In the genomic region with DNA sequence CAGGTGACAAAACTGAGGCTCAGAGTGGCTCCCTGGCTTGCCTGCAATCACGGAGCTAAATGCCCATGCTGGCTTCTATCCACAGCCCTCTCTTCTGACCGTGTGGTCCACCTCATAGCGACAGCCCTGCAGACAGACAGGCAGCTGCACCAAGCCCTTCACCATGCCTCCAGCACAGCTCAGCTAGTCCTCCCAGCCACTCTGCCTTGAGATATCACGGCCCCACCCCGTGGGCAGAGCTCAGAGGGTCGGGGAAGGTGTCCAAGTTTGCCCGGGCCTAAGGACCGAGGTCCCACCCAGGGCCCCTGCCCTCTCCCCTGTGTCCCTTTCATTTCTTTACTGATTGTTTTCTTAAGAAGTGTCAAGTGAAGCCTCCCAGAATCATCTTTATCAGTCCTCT, we compare ENCODE assay signal across 14 cellular contexts.
A peak's percentile ranks its signal among the peaks of the same experiment; 100 is the strongest.
DNase-seq lines count a peak whose midpoint lies in the region; ATAC-seq and TF ChIP-seq lines count a peak whose summit lies in the region.
"Had no signal": no experiment of that assay in that cellular context is flagged by ENCODE, and none has a peak within 500 bp of the region (broad histone marks: within the 10 kb centered on the region; RNA-seq: fewer than 3 reads in every experiment).

No MANE protein-coding gene starts in this region.

- TF ChIP-seq CTCF in left ventricle myocardium inferior (IDR thresholded peaks at IDR 0.05; ENCODE audit: borderline replicate concordance) (no peak), endothelial cell (IDR thresholded peaks at IDR 0.05; ENCODE audit: unreplicated experiment) (no peak)

- H3K4me3 ChIP-seq in left ventricle myocardium inferior (no peak overlapping the region), neuronal stem cell (ENCODE audit: low read length in 2 of 2) (no peak overlapping the region), aorta (ENCODE audit: low read length in 2 of 2) (no peak overlapping the region)
- H3K4me3 ChIP-seq: GM23338 had no signal

- no peak overlapping the region for H3K27ac ChIP-seq in left ventricle myocardium inferior (replicated peaks)
- H3K27ac ChIP-seq in neuronal stem cell (replicated peaks; ENCODE audit: low read length), result no peak overlapping the region
- no peak overlapping the region for H3K27ac ChIP-seq in aorta (ENCODE audit: low read depth in 1 of 2, low read length in 2 of 2)

- H3K4me1 Mint-ChIP-seq in endothelial cell (ENCODE audit: unreplicated experiment), result peaks cover 42% of the 10 kb centered on the region

- WGBS in neuronal stem cell (ENCODE audit: extremely low coverage in 2 of 2, insufficient read length in 2 of 2, insufficient replicate concordance in 1 of 2), 2 donors, result no CpG with 5 or more reads among the region's 8 CpGs
- WGBS in aorta, 2 donors, result 61 to 65% methylated on average over 8 of the region's 8 CpGs

- H3K9ac ChIP-seq in neuronal stem cell (ENCODE audit: low read depth, low read length, poor library complexity), result no peak overlapping the region

- peak overlapping the region; percentile 16 for H3K27ac Mint-ChIP-seq in endothelial cell (ENCODE audit: unreplicated experiment)
- H3K27ac Mint-ChIP-seq: CD4-positive, alpha-beta T cell; GM23338 had no signal

- no peaks in the 10 kb centered on the region for H3K9me3 ChIP-seq in left ventricle myocardium inferior (replicated peaks)
- no peaks in the 10 kb centered on the region for H3K9me3 ChIP-seq in neuronal stem cell (replicated peaks in 1 of 2; ENCODE audit: control insufficient read depth in 2 of 2, insufficient read depth in 1 of 2, low read depth in 1 of 2, low read length in 2 of 2)
- no peaks in the 10 kb centered on the region for H3K9me3 ChIP-seq in aorta (ENCODE audit: control insufficient read depth, low read length)

- no peak overlapping the region for H2BK120ac ChIP-seq in neuronal stem cell (ENCODE audit: low read depth, low read length)

- no peak for ATAC-seq in Right ventricle myocardium superior (ENCODE audit: poor library complexity)
- no peak for ATAC-seq in aorta (ENCODE audit: low FRiP score)
- ATAC-seq: GM23338 had no signal

- no peaks in the 10 kb centered on the region for H3K79me1 ChIP-seq in neuronal stem cell (ENCODE audit: low read depth, low read length)

- H3K4me3 Mint-ChIP-seq in endothelial cell (ENCODE audit: unreplicated experiment), result no peak overlapping the region
- H3K4me3 Mint-ChIP-seq: CD4-positive, alpha-beta T cell; GM23338 had no signal

- H3K23ac ChIP-seq in neuronal stem cell (ENCODE audit: low read depth, low read length, poor library complexity), result no peak overlapping the region

- H3K27me3 Mint-ChIP-seq in endothelial cell (ENCODE audit: unreplicated experiment), result peaks cover 19% of the 10 kb centered on the region

- H4K91ac ChIP-seq in neuronal stem cell (ENCODE audit: low read depth, low read length, poor library complexity), result no peak overlapping the region

- H3K4me1 ChIP-seq in left ventricle myocardium inferior, result peaks cover 11% of the 10 kb centered on the region
- H3K4me1 ChIP-seq in neuronal stem cell (ENCODE audit: control insufficient read depth in 2 of 2, insufficient read depth in 1 of 2, low read depth in 1 of 2, low read length in 2 of 2), result peaks cover 2 to 6% of the 10 kb centered on the region in 2 donors
- H3K4me1 ChIP-seq in aorta (ENCODE audit: control insufficient read depth in 1 of 2, insufficient read depth in 2 of 2, low read length in 2 of 2), result no peaks in the 10 kb centered on the region

- no peak overlapping the region for H2BK5ac ChIP-seq in neuronal stem cell (ENCODE audit: low read length)

- H3K18ac ChIP-seq in neuronal stem cell (ENCODE audit: low read length), result no peak overlapping the region

- no peak overlapping the region for H2BK15ac ChIP-seq in neuronal stem cell (ENCODE audit: low read length)

- H2BK12ac ChIP-seq in neuronal stem cell (ENCODE audit: low read length), result no peak overlapping the region

- H3K4me2 ChIP-seq in neuronal stem cell (ENCODE audit: insufficient read depth, low read length, poor library complexity, severe bottlenecking), result no peak overlapping the region
- H3K4me2 ChIP-seq: GM23338 had no signal

- H3K36me3 ChIP-seq in left ventricle myocardium inferior, result no peaks in the 10 kb centered on the region
- H3K36me3 ChIP-seq in neuronal stem cell (replicated peaks in 1 of 2; ENCODE audit: control insufficient read depth in 2 of 2, insufficient read depth in 2 of 2, low read length in 2 of 2), result no peaks in the 10 kb centered on the region
- H3K36me3 ChIP-seq in aorta (ENCODE audit: control insufficient read depth in 1 of 2, insufficient read depth in 2 of 2, low read length in 1 of 2), result no peaks in the 10 kb centered on the region

- H4K8ac ChIP-seq in neuronal stem cell (ENCODE audit: low read depth, low read length), result no peak overlapping the region

- peaks cover 39% of the 10 kb centered on the region for H3K27me3 ChIP-seq in left ventricle myocardium inferior (ENCODE audit: low read depth)
- peaks cover 0 to 26% (median 0%) of the 10 kb centered on the region in 3 experiments for H3K27me3 ChIP-seq in neuronal stem cell (ENCODE audit: control insufficient read depth in 3 of 3, insufficient read depth in 3 of 3, low read depth in 1 of 3, low read length in 3 of 3)
- no peaks in the 10 kb centered on the region for H3K27me3 ChIP-seq in aorta (ENCODE audit: control insufficient read depth in 1 of 2, insufficient read depth in 2 of 2, low read length in 1 of 2)

- H2AFZ ChIP-seq in neuronal stem cell (ENCODE audit: low read length), result no peak overlapping the region
- H2AFZ ChIP-seq: GM23338 had no signal

- intact Hi-C loops in left ventricle myocardium inferior (cut with micrococcal nuclease), result no loop called here
- intact Hi-C loops in Right ventricle myocardium superior (cut with DNase I), result no loop called here
- intact Hi-C loops in aorta (cut with DNase I), result loop anchor here in 1 of 2 donors (1.0 kb wide), 1 partner anchor 28 kb away; no protein-coding TSS in a partner anchor

- H3K14ac ChIP-seq in neuronal stem cell (ENCODE audit: low read length), result peak overlapping the region; percentile 85

- peak; percentile 9 for DNase-seq in left ventricle myocardium inferior
- no peak for DNase-seq in Right ventricle myocardium superior
- no peak for DNase-seq in endothelial cell (ENCODE audit: low spot score)
- DNase-seq in neuronal stem cell (ENCODE audit: low spot score), result no peak
- peak; percentile 16 to 39 for DNase-seq in aorta
- no peak for DNase-seq in AG08396 (ENCODE audit: low spot score)
- DNase-seq in NCI-H510A (lab: John Stamatoyannopoulos, UW), result no peak
- DNase-seq: 8988T; C1 segment of cervical spinal cord; Calu3; CD4-positive, alpha-beta T cell; DMS 273 treated with DMSO at 0.1 percent for 48 hours; H7 had no signal

- no peaks in the 10 kb centered on the region for H3K36me3 Mint-ChIP-seq in endothelial cell (ENCODE audit: low read depth, unreplicated experiment)

- H3K9me3 Mint-ChIP-seq in endothelial cell (ENCODE audit: unreplicated experiment), result no peaks in the 10 kb centered on the region
- H3K9me3 Mint-ChIP-seq: CD4-positive, alpha-beta T cell; GM23338 had no signal

- no peak overlapping the region for H3K4ac ChIP-seq in neuronal stem cell (ENCODE audit: low read length)

- H2AK5ac ChIP-seq in neuronal stem cell (ENCODE audit: low read depth, low read length), result no peak overlapping the region

Comparison
In these comparisons a context has a peak if more than half of its experiments do, and no peak if none do; other contexts are left out.
1. DNase-seq: peak in left ventricle myocardium inferior (single experiment) and aorta (2 of 2); none in Right ventricle myocardium superior (single experiment), endothelial cell (single experiment), neuronal stem cell (single experiment), AG08396 (single experiment) and NCI-H510A (single experiment).